In the genomic region with DNA sequence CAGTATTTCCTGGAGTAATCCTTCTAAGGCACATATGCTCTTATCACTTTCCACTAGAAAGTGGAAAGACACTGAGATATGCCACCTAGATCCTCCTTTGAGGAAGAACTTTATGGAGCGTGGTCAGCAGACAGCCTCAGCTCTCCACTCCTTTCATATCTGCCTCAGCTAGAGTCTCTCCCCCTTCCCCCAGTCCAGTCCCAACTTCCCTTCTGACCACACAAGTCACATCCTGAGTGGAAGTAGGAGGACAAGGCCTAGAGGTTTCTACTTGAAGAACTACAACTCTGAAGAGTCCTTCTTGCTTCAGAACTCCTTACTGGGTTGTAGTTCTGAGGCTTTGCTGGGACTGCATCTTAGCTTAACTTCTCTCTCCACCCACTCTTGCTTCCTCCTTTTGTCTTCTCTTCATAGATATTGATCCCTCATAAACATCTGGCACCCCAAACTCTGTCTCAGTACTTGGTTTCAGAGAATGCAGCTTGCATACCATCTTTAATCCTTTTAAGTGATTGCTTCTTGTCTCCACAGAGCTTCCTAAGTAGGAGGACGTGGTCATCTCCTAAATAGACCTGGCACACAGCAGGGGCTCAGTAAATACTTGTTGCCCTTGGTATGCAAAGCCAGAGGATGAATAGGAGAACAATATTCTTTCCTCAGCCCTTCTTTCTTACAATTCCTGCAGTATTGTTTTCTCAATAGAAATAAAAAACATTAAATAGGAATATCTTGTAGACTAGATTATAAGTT, we compare ENCODE assay signal across 24 cellular contexts.
"Had no signal": no experiment of that assay in that cellular context is flagged by ENCODE, and none has a peak within 500 bp of the region (broad histone marks: within the 10 kb centered on the region; RNA-seq: fewer than 3 reads in every experiment).

No MANE protein-coding gene starts in this region.

- H3K79me2 ChIP-seq: hepatocyte, parathyroid adenoma had no signal

- H3K27me3 ChIP-seq: ascending aorta, cardiac muscle cell, dorsolateral prefrontal cortex, gastroesophageal sphincter, hepatocyte, stomach, tibial artery had no signal

- ATAC-seq: gastroesophageal sphincter; naive thymus-derived CD4-positive, alpha-beta T cell; psoas muscle; stimulated activated naive B cell treated with anti-CD40 and anti-IgM and Interleukin-4, amounts not matched to agents 10 μg/mL and 1 μg/mL and 100 μg/mL, for 72 hours had no signal

- H3K27ac ChIP-seq: ascending aorta, cardiac muscle cell, coronary artery, gastroesophageal sphincter, hepatocyte, parathyroid adenoma, psoas muscle, stomach, tibial artery had no signal

- H3K9ac ChIP-seq: parathyroid adenoma had no signal

- H3K4me2 ChIP-seq: hepatocyte had no signal

- H3K9me3 ChIP-seq: ascending aorta, gastroesophageal sphincter, psoas muscle, stomach, tibial artery had no signal

- DNase-seq: activated CD4-positive, alpha-beta T cell treated with anti-CD3 and anti-CD28 coated beads for 4 hours; activated CD4-positive, alpha-beta T cell treated with anti-CD3 and anti-CD28 coated beads, Interleukin-2, amount 50 U/mL, for 4 hours; activated effector memory CD4-positive, alpha-beta T cell treated with anti-CD3 and anti-CD28 coated beads, Interleukin-2, amount 50 U/mL, for 16 hours; activated naive CD4-positive, alpha-beta T cell treated with anti-CD3 and anti-CD28 coated beads for 36 hours; activated naive CD8-positive, alpha-beta T cell treated with anti-CD3 and anti-CD28 coated beads, Interleukin-2, amount 10 ng/mL, durations not matched to agents 7 days and 5 days; dorsolateral prefrontal cortex; effector memory CD4-positive, alpha-beta T cell; erythroblast; islet precursor cell; mammary epithelial cell; naive thymus-derived CD4-positive, alpha-beta T cell; psoas muscle; stimulated activated CD4-positive, alpha-beta T cell treated with anti-CD3 and anti-CD28 coated beads, Interleukin-15, amount 100 ng/mL, for 24 hours; stimulated activated CD4-positive, alpha-beta T cell treated with anti-CD3 and anti-CD28 coated beads, Interleukin-2, amount 100 ng/mL, for 24 hours; stimulated activated naive B cell treated with anti-CD40 and anti-IgM and Interleukin-4, amounts not matched to agents 10 μg/mL and 1 μg/mL and 100 μg/mL, for 72 hours; stomach; T-helper 2 cell; tibial artery had no signal

- H2AFZ ChIP-seq: hepatocyte, parathyroid adenoma had no signal

- H3K4me1 ChIP-seq: ascending aorta, gastroesophageal sphincter, parathyroid adenoma, psoas muscle, stomach, tibial artery had no signal

- H3K4me3 ChIP-seq: ascending aorta, cardiac muscle cell, coronary artery, dorsolateral prefrontal cortex, gastroesophageal sphincter, hepatocyte, psoas muscle, stomach, tibial artery had no signal

- H3K36me3 ChIP-seq: ascending aorta, cardiac muscle cell, gastroesophageal sphincter, stomach, tibial artery had no signal
